In the genomic region with DNA sequence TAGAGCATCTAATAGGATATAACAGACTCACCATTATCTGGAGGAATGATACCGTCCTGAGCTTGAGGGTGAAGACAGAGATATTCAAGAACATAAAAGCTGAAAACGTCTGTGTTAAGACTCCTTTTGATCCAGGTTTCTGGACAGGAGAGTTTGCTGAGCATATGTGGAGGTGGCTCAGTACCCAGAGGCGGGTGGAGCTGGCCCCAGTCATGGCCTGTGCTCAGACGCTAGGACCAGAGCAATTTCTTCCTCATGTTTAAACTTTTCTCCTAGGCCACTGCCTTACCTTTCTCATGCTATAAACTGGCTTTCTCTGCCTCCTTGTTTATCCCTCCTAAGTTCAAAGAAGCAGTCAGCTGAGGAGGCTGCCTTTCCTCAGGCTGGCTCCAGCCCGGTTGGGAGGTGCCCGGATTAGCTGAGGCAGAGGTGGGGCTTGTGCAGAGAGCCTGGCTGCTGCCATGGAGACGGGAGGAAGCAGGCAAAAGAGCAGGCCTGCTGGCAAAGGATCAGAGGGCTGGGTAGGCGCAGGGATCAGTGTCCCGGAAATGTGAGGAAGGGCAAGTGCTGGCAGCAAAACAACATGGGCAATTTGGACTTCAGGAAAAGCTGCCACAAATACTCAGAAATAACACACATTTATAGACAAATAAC, we compare ENCODE assay signal across 8 cellular contexts. TPM values are rescaled to one million over a fixed set of nuclear protein-coding genes. Genes with fewer than 3 reads are reported as not detected.
A peak's percentile ranks its signal among the peaks of the same experiment; 100 is the strongest.
DNase-seq lines count a peak whose midpoint lies in the region; ATAC-seq, FAIRE-seq and TF ChIP-seq lines count a peak whose summit lies in the region.

No MANE protein-coding gene starts in this region.

- TF ChIP-seq CTCF in K562 (IDR thresholded peaks at IDR 0.05 in 2 of 3, conservative IDR thresholded peaks at IDR 0.05 in 1 of 3; ENCODE audit: insufficient read depth in 2 of 3, low read depth in 1 of 3, low read length in 3 of 3): no peak
- no peak for TF ChIP-seq CTCF in GM20000 (IDR thresholded peaks at IDR 0.05; ENCODE audit: extremely low read depth, missing control alignments)

- H3K79me2 ChIP-seq in K562 (ENCODE audit: control insufficient read depth, insufficient read depth, low read length): no peaks in the 10 kb centered on the region

- TF ChIP-seq RAD21 in K562 (CRISPR knock-in tag; conservative IDR thresholded peaks at IDR 0.05 in 1 of 2, IDR thresholded peaks at IDR 0.05 in 1 of 2): no peak

- no peaks in the 10 kb centered on the region for H3K4me1 ChIP-seq in K562 (replicated peaks in 1 of 2; ENCODE audit: control insufficient read depth in 2 of 2, insufficient read depth in 2 of 2, low read length in 2 of 2)

- no peak overlapping the region for H3K27ac ChIP-seq in K562 (ENCODE audit: extremely low read depth, low read depth, low read length)

- CTCF ChIA-PET in K562 (lab: Yijun Ruan, JAX; ENCODE audit: low intra/inter-chr PET ratio): interaction anchor here (0.5 kb wide), 1 partner anchor 262 kb away, joined by 4 read pairs; no protein-coding TSS in a partner anchor

- no peak overlapping the region for H3K4me2 ChIP-seq in K562 (ENCODE audit: insufficient read depth, low read length)

- no peak for TF ChIP-seq POLR2A in K562 (conservative IDR thresholded peaks at IDR 0.05)

- no peaks in the 10 kb centered on the region for H3K9me1 ChIP-seq in K562 (ENCODE audit: control insufficient read depth, insufficient read depth, low read length)

- H3K4me3 ChIP-seq in K562: no peak overlapping the region

- TF ChIP-seq EP300 in K562 (IDR thresholded peaks at IDR 0.05; ENCODE audit: low read length): no peak

- H3K9me3 ChIP-seq in K562 (replicated peaks; ENCODE audit: control insufficient read depth, insufficient read depth, low read depth, low read length): no peaks in the 10 kb centered on the region

- no TSS peak for BruUV-seq in K562 (replicated peaks; lab: Mats Ljungman, UMichigan)

- H4K20me1 ChIP-seq in K562 (replicated peaks; ENCODE audit: control insufficient read depth, insufficient read depth, low read length): peaks cover 9% of the 10 kb centered on the region; the same call in 1 of the 2 replicates

- peaks cover 42% of the 10 kb centered on the region; the same call in 2 of the 3 replicates for H3K36me3 ChIP-seq in K562 (ENCODE audit: control insufficient read depth, insufficient read depth, low read length)

- H2AFZ ChIP-seq in K562 (ENCODE audit: low read depth, low read length): no peak overlapping the region

- intact Hi-C loops in K562 (cut with micrococcal nuclease): loop anchor here (10.0 kb wide), 1 partner anchor 108 kb away; no protein-coding TSS in a partner anchor
- intact Hi-C loops in sciatic nerve (cut with DNase I): no loop called here

- POLR2A ChIA-PET in K562 (lab: Yijun Ruan, JAX): interaction anchor here (1.6 kb wide), 1 partner anchor 14 kb away, joined by 3 read pairs; no protein-coding TSS in a partner anchor

- no peaks in the 10 kb centered on the region for H3K27me3 ChIP-seq in K562 (ENCODE audit: control insufficient read depth in 2 of 2, insufficient read depth in 2 of 2, low read length in 2 of 2)

- no peak for ATAC-seq in K562
- ATAC-seq in sciatic nerve: peak; percentile 97
- no peak for ATAC-seq in GM18909 (IDR thresholded peaks at IDR 0.05; ENCODE audit: poor library complexity, unreplicated experiment)

- 77% methylated on average over 9 of the region's 9 CpGs for WGBS in K562 (ENCODE audit: insufficient coverage, low coverage, missing lambda C conversion rate)

- FAIRE-seq in K562 (lab: Jason Lieb, UNC): no peak

- no peak overlapping the region for H3K9ac ChIP-seq in K562 (ENCODE audit: insufficient read depth in 1 of 2, low read depth in 2 of 2, low read length in 2 of 2)

- in situ Hi-C loops in K562 (cut with MboI): loop anchor here (10.0 kb wide), 1 partner anchor 98 kb away; no protein-coding TSS in a partner anchor

- peak; percentile 96 for DNase-seq in AG08395 (ENCODE audit: low spot score)
- DNase-seq in NCI-H1105 (lab: John Stamatoyannopoulos, UW): peak; percentile 59
- DNase-seq in K562 (ENCODE audit: extremely low read depth in 1 of 4, low spot score in 3 of 4): no peak
- peak in 41 of 51 donors; percentile 4 to 88 (median 65) for DNase-seq in hypothalamus (lab: John Stamatoyannopoulos, UW)
- peak; percentile 89 for DNase-seq in sciatic nerve (ENCODE audit: low spot score)
- no peak for DNase-seq in Kasumi-1 (lab: John Stamatoyannopoulos, UW)
- no peak for DNase-seq in GM20000 (ENCODE audit: low spot score)

RNA-seq across cellular contexts. Expression of gene COA8, which starts 13.7 kb away (rescaled TPM):
- total RNA-seq in K562 (2011; cell fraction: chromatin; rRNA removed; ENCODE audit: low replicate concordance): 34.1 and 36.6 TPM in 2 replicates
- 16.8 and 18.7 TPM in 2 replicates for total RNA-seq in K562 (2011; cell fraction: nucleolus; rRNA removed)
- total RNA-seq in K562 (2011; cell fraction: nucleoplasm; rRNA removed): 27.0 and 28.2 TPM in 2 replicates
- total RNA-seq in K562 (2014; rRNA removed): 25.2 and 25.6 TPM in 2 replicates
- 25.7 and 27.3 TPM in 2 replicates for total RNA-seq in K562 (2014; rRNA removed; fragmentation: Illumina TruSeq; extraction: Trizol)
- 27.0 and 28.5 TPM in 2 replicates for total RNA-seq in K562 (2015; rRNA removed; fragmentation: Illumina TruSeq; extraction: Trizol)
- total RNA-seq in K562 (2021): 34.6 and 35.5 TPM in 2 replicates
- 13.0 and 19.1 TPM in 2 replicates for polyA plus RNA-seq in K562 (2011; rRNA removed)
- 5.5 and 7.4 TPM in 2 replicates for polyA plus RNA-seq in K562 (2011; cell fraction: cytosol; rRNA removed)
- 6.3 and 6.5 TPM in 2 replicates for polyA plus RNA-seq in K562 (2011; cell fraction: nucleus; rRNA removed)
- 35.5 TPM in 2 replicates for polyA plus RNA-seq in K562 (2012)
- polyA plus RNA-seq in K562 (2014; fragmentation: Illumina TruSeq; extraction: Trizol): 24.8 and 27.3 TPM in 2 replicates
- 10 to 100 TPM in 1 of 2 experiments, 1 to 10 TPM in 1; 5.0 to 11.8 TPM for polyA plus RNA-seq in K562 (2014; fragmentation: Nextera tagmentation; extraction: Ambion mirVana)
- 33.5 and 35.3 TPM in 2 replicates for polyA plus RNA-seq in K562 (2014; rRNA removed)
- 4.3 and 7.4 TPM in 2 replicates for polyA minus RNA-seq in K562 (2011; rRNA and poly(A)+ RNA removed)
- polyA minus RNA-seq in K562 (2011; cell fraction: cytosol; rRNA and poly(A)+ RNA removed): 5.2 and 7.9 TPM in 2 replicates
- polyA minus RNA-seq in K562 (2011; cell fraction: nucleus; rRNA and poly(A)+ RNA removed): 5.8 and 9.2 TPM in 2 replicates
- 37.4 TPM for total RNA-seq in sciatic nerve

RNA-seq across cellular contexts. Expression of gene BAG5, which starts 14.0 kb away (rescaled TPM):
- 7.5 and 18.1 TPM in 2 replicates for total RNA-seq in K562 (2011; cell fraction: chromatin; rRNA removed; ENCODE audit: low replicate concordance)
- total RNA-seq in K562 (2011; cell fraction: nucleolus; rRNA removed): 5.4 and 6.3 TPM in 2 replicates
- total RNA-seq in K562 (2011; cell fraction: nucleoplasm; rRNA removed): 9.8 and 13.9 TPM in 2 replicates
- 11.1 and 15.1 TPM in 2 replicates for total RNA-seq in K562 (2014; rRNA removed)
- 21.4 and 22.6 TPM in 2 replicates for total RNA-seq in K562 (2014; rRNA removed; fragmentation: Illumina TruSeq; extraction: Trizol)
- 18.0 and 19.5 TPM in 2 replicates for total RNA-seq in K562 (2015; rRNA removed; fragmentation: Illumina TruSeq; extraction: Trizol)
- total RNA-seq in K562 (2021): 16.9 and 17.5 TPM in 2 replicates
- 7.6 and 7.9 TPM in 2 replicates for polyA plus RNA-seq in K562 (2011; rRNA removed)
- 3.5 and 6.5 TPM in 2 replicates for polyA plus RNA-seq in K562 (2011; cell fraction: cytosol; rRNA removed)
- polyA plus RNA-seq in K562 (2011; cell fraction: nucleus; rRNA removed): 5.0 and 5.8 TPM in 2 replicates
- polyA plus RNA-seq in K562 (2012): 8.6 and 12.2 TPM in 2 replicates
- polyA plus RNA-seq in K562 (2014; fragmentation: Illumina TruSeq; extraction: Trizol): 17.2 and 20.6 TPM in 2 replicates
- polyA plus RNA-seq in K562 (2014; fragmentation: Nextera tagmentation; extraction: Ambion mirVana): 10 to 100 TPM in 1 of 2 experiments, 1 to 10 TPM in 1; 9.1 to 13.2 TPM
- 9.9 and 11.2 TPM in 2 replicates for polyA plus RNA-seq in K562 (2014; rRNA removed)
- 12.3 and 14.5 TPM in 2 replicates for polyA minus RNA-seq in K562 (2011; rRNA and poly(A)+ RNA removed)
- polyA minus RNA-seq in K562 (2011; cell fraction: cytosol; rRNA and poly(A)+ RNA removed): 10.3 and 10.5 TPM in 2 replicates
- polyA minus RNA-seq in K562 (2011; cell fraction: nucleus; rRNA and poly(A)+ RNA removed): 4.0 and 7.8 TPM in 2 replicates
- 30.3 TPM for total RNA-seq in sciatic nerve

RNA-seq across cellular contexts. Expression of gene TRMT61A, which starts 47.5 kb away (rescaled TPM):
- 5.1 and 21.8 TPM in 2 replicates for total RNA-seq in K562 (2011; cell fraction: chromatin; rRNA removed; ENCODE audit: low replicate concordance)
- 24.5 and 24.8 TPM in 2 replicates for total RNA-seq in K562 (2011; cell fraction: nucleolus; rRNA removed)
- total RNA-seq in K562 (2011; cell fraction: nucleoplasm; rRNA removed): 9.7 and 11.4 TPM in 2 replicates
- total RNA-seq in K562 (2014; rRNA removed): 24.8 and 29.5 TPM in 2 replicates
- 1.5 and 2.9 TPM in 2 replicates for total RNA-seq in K562 (2014; rRNA removed; fragmentation: Illumina TruSeq; extraction: Trizol)
- total RNA-seq in K562 (2015; rRNA removed; fragmentation: Illumina TruSeq; extraction: Trizol): 12.3 and 12.4 TPM in 2 replicates
- total RNA-seq in K562 (2021): 20.4 and 21.0 TPM in 2 replicates
- 5.1 and 6.6 TPM in 2 replicates for polyA plus RNA-seq in K562 (2011; rRNA removed)
- 7.6 and 28.9 TPM in 2 replicates for polyA plus RNA-seq in K562 (2011; cell fraction: cytosol; rRNA removed)
- polyA plus RNA-seq in K562 (2011; cell fraction: nucleus; rRNA removed): 15.5 and 27.8 TPM in 2 replicates
- polyA plus RNA-seq in K562 (2012): 7.5 and 13.1 TPM in 2 replicates
- polyA plus RNA-seq in K562 (2014; fragmentation: Illumina TruSeq; extraction: Trizol): 3.2 and 10.1 TPM in 2 replicates
- polyA plus RNA-seq in K562 (2014; fragmentation: Nextera tagmentation; extraction: Ambion mirVana): under 1 TPM; 0.10 to 0.50 TPM
- 18.1 and 22.4 TPM in 2 replicates for polyA plus RNA-seq in K562 (2014; rRNA removed)
- 1.4 and 2.6 TPM in 2 replicates for polyA minus RNA-seq in K562 (2011; rRNA and poly(A)+ RNA removed)
- polyA minus RNA-seq in K562 (2011; cell fraction: cytosol; rRNA and poly(A)+ RNA removed): 5.0 and 6.5 TPM in 2 replicates
- 13.2 and 14.3 TPM in 2 replicates for polyA minus RNA-seq in K562 (2011; cell fraction: nucleus; rRNA and poly(A)+ RNA removed)
- total RNA-seq in sciatic nerve: 12.4 TPM

RNA-seq across cellular contexts. Expression of gene KLC1, which starts 52.5 kb away (rescaled TPM):
- total RNA-seq in K562 (2011; cell fraction: chromatin; rRNA removed; ENCODE audit: low replicate concordance): 259 and 402 TPM in 2 replicates
- 146 and 151 TPM in 2 replicates for total RNA-seq in K562 (2011; cell fraction: nucleolus; rRNA removed)
- total RNA-seq in K562 (2011; cell fraction: nucleoplasm; rRNA removed): 202 and 203 TPM in 2 replicates
- 90.2 and 134 TPM in 2 replicates for total RNA-seq in K562 (2014; rRNA removed)
- total RNA-seq in K562 (2014; rRNA removed; fragmentation: Illumina TruSeq; extraction: Trizol): 44.9 and 45.4 TPM in 2 replicates
- 51.5 and 54.8 TPM in 2 replicates for total RNA-seq in K562 (2015; rRNA removed; fragmentation: Illumina TruSeq; extraction: Trizol)
- 73.7 and 76.9 TPM in 2 replicates for total RNA-seq in K562 (2021)
- polyA plus RNA-seq in K562 (2011; rRNA removed): 62.8 and 69.9 TPM in 2 replicates
- polyA plus RNA-seq in K562 (2011; cell fraction: cytosol; rRNA removed): 50.1 and 69.4 TPM in 2 replicates
- 122 and 135 TPM in 2 replicates for polyA plus RNA-seq in K562 (2011; cell fraction: nucleus; rRNA removed)
- polyA plus RNA-seq in K562 (2012): 44.6 and 51.6 TPM in 2 replicates
- polyA plus RNA-seq in K562 (2014; fragmentation: Illumina TruSeq; extraction: Trizol): 39.4 and 43.1 TPM in 2 replicates
- 1 to 10 TPM; 4.9 to 6.2 TPM for polyA plus RNA-seq in K562 (2014; fragmentation: Nextera tagmentation; extraction: Ambion mirVana)
- 112 and 131 TPM in 2 replicates for polyA plus RNA-seq in K562 (2014; rRNA removed)
- 72.4 and 77.9 TPM in 2 replicates for polyA minus RNA-seq in K562 (2011; rRNA and poly(A)+ RNA removed)
- polyA minus RNA-seq in K562 (2011; cell fraction: cytosol; rRNA and poly(A)+ RNA removed): 27.6 and 35.7 TPM in 2 replicates
- 59.6 and 86.4 TPM in 2 replicates for polyA minus RNA-seq in K562 (2011; cell fraction: nucleus; rRNA and poly(A)+ RNA removed)
- total RNA-seq in sciatic nerve: 303 TPM

RNA-seq across cellular contexts. Expression of gene CKB, which starts 53.9 kb away (rescaled TPM):
- total RNA-seq in K562 (2011; cell fraction: chromatin; rRNA removed; ENCODE audit: low replicate concordance): 63.0 and 253 TPM in 2 replicates
- 300 and 318 TPM in 2 replicates for total RNA-seq in K562 (2011; cell fraction: nucleolus; rRNA removed)
- 108 and 141 TPM in 2 replicates for total RNA-seq in K562 (2011; cell fraction: nucleoplasm; rRNA removed)
- total RNA-seq in K562 (2014; rRNA removed) (692 and 778 TPM in 2 replicates), K562 (2014; rRNA removed; fragmentation: Illumina TruSeq; extraction: Trizol) (90.5 and 91.6 TPM in 2 replicates), K562 (2015; rRNA removed; fragmentation: Illumina TruSeq; extraction: Trizol) (177 and 191 TPM in 2 replicates), K562 (2021) (558 and 570 TPM in 2 replicates), sciatic nerve (69.1 TPM)
- polyA plus RNA-seq in K562 (2011; rRNA removed) (132 and 348 TPM in 2 replicates), K562 (2014; fragmentation: Illumina TruSeq; extraction: Trizol) (115 and 390 TPM in 2 replicates), K562 (2014; fragmentation: Nextera tagmentation; extraction: Ambion mirVana) (10 to 100 TPM; 23.9 to 44.5 TPM), K562 (2014; rRNA removed) (564 and 637 TPM in 2 replicates)
- 261 and 599 TPM in 2 replicates for polyA plus RNA-seq in K562 (2011; cell fraction: cytosol; rRNA removed)
- 742 and 1,022 TPM in 2 replicates for polyA plus RNA-seq in K562 (2011; cell fraction: nucleus; rRNA removed)
- polyA plus RNA-seq in K562 (2012): 375 and 553 TPM in 2 replicates
- polyA minus RNA-seq in K562 (2011; rRNA and poly(A)+ RNA removed): 34.8 and 43.6 TPM in 2 replicates
- polyA minus RNA-seq in K562 (2011; cell fraction: cytosol; rRNA and poly(A)+ RNA removed): 164 and 287 TPM in 2 replicates
- polyA minus RNA-seq in K562 (2011; cell fraction: nucleus; rRNA and poly(A)+ RNA removed): 93.2 and 131 TPM in 2 replicates

Comparison
In these comparisons a context has a peak if more than half of its experiments do, and no peak if none do; other contexts are left out.
1. DNase-seq: peak in AG08395 (single experiment), NCI-H1105 (single experiment), hypothalamus (41 of 51) and sciatic nerve (single experiment); none in K562 (0 of 4), Kasumi-1 (0 of 2) and GM20000 (single experiment).